Comparison of ENCODE assay signal across 15 cellular contexts in genomic region chr9:110196084-110196499, GRCh38. TPM values are rescaled to one million over a fixed set of nuclear protein-coding genes. Genes with fewer than 3 reads are reported as not detected.
"Had no signal": no experiment of that assay in that cellular context is flagged by ENCODE, and none has a peak within 500 bp of the region (broad histone marks: within the 10 kb centered on the region; RNA-seq: fewer than 3 reads in every experiment).

No MANE protein-coding gene starts in this region.

RNA-seq across cellular contexts. Expression of gene C9orf152, which starts 11.9 kb away (rescaled TPM):
- total RNA-seq: dermis blood vessel endothelial cell, endothelial cell of umbilical vein, epithelial cell of proximal tubule, esophagus muscularis mucosa, fibroblast of villous mesenchyme, foreskin keratinocyte, frontal cortex, heart left ventricle, left ventricle myocardium superior, lung microvascular endothelial cell, mesenteric fat pad, mesothelial cell of epicardium, myocyte had no signal
- polyA plus RNA-seq: endothelial cell of umbilical vein, fibroblast of lung, foreskin keratinocyte, heart left ventricle, immature natural killer cell had no signal
